1 cellular context compared by ENCODE assay signal in the genomic region with DNA sequence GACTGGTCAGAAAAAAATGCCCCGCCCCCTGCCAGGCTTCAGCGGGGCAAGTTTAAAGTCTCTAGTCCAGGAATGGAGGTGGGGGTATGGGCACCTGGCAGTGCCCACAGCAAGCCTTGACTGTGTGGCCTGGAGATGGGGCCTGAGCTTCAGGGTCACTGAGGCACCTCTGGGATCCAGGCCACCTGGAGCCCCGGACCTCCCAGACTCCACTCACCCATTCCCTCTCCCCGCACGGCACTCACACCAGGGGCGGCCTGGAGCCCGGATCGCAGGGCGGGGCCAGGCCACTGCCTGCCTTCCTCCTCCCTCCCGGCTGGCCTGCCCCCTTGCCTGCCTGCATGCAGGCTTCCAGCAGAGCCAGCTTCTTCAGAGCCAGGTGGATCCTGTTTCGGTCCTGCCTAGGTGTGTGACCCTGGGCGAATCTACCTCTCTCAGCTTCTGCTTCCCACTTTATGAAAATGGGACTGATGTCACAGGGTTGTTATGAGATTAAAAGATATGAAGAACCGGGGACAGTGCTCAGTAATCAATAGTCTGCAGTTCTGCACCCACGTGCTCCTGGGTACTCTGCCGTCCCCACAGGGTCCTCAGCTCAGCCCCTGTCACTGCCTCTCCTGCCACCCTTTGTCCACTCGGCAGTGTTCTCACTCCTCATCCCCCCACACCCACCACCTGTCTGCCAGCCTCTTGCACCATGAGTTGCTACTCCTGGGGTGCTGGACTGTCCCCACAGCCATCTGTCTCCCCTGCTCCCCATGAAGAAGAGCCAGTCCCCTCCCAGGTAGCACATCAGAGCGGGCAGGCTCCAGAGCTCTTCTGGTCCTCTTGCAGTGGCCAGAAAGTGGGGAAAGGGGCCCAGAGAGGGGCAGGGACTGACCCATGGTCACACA.
TF ChIP-seq lines count a peak whose summit lies in the region.

No MANE protein-coding gene starts in this region.

TF ChIP-seq in H1, 55 proteins besides CTCF, POLR2A, EP300 and RAD21:
- TF ChIP-seq RNF2 (IDR thresholded peaks at IDR 0.05; ENCODE audit: borderline replicate concordance, low read depth, low read length, missing control alignments, poor library complexity, severe bottlenecking) (no peak), KDM4A (IDR thresholded peaks at IDR 0.05; ENCODE audit: low read depth, low read length, severe bottlenecking) (peak; percentile 32), ASH2L (IDR thresholded peaks at IDR 0.05; ENCODE audit: low read length) (peak; percentile 19), RBBP5 (IDR thresholded peaks at IDR 0.05; ENCODE audit: borderline replicate concordance, low read depth, low read length) (0 out of 2 replicates have a peak, but pooled peaks have one; percentile 49)
